Comparison of ENCODE assay signal across 14 cellular contexts in genomic region chr5:99088309-99088708, GRCh38.
A peak's percentile ranks its signal among the peaks of the same experiment; 100 is the strongest.
DNase-seq lines count a peak whose midpoint lies in the region; ATAC-seq and TF ChIP-seq lines count a peak whose summit lies in the region.
"Had no signal": no experiment of that assay in that cellular context is flagged by ENCODE, and none has a peak within 500 bp of the region (broad histone marks: within the 10 kb centered on the region; RNA-seq: fewer than 3 reads in every experiment).

No MANE protein-coding gene starts in this region.

- ATAC-seq in GM23338, result no peak
- ATAC-seq: Panc1 had no signal

- peaks cover 10% of the 10 kb centered on the region; the same call in 2 of the 3 replicates for H3K9me3 Mint-ChIP-seq in GM23338
- H3K9me3 Mint-ChIP-seq: CD8-positive, alpha-beta memory T cell; IgD-negative memory B cell had no signal

- TF ChIP-seq CTCF in GM23338 (conservative IDR thresholded peaks at IDR 0.05; ENCODE audit: low read depth in 2 of 2), result no peak

- 0 out of 2 replicates have a peak, but pooled peaks cover 4% of the 10 kb centered on the region for H3K36me3 ChIP-seq in GM23338 (ENCODE audit: insufficient read depth)
- no peaks in the 10 kb centered on the region for H3K36me3 ChIP-seq in mesenchymal stem cell (ENCODE audit: control insufficient read depth in 1 of 2, insufficient read depth in 2 of 2, low read depth in 1 of 2, low read length in 2 of 2)
- H3K36me3 ChIP-seq in mesendoderm (ENCODE audit: control insufficient read depth, insufficient read depth, low read length), result no peaks in the 10 kb centered on the region

- H3K9ac ChIP-seq in mesenchymal stem cell (ENCODE audit: low read length) (no peak overlapping the region), mesendoderm (ENCODE audit: low read length) (no peak overlapping the region)

- 64% methylated on average over 3 of the region's 3 CpGs for WGBS in mesenchymal stem cell
- no CpG with 5 or more reads among the region's 3 CpGs for WGBS in mesendoderm (ENCODE audit: extremely low coverage, insufficient coverage, low lambda C conversion rate)

- DNase-seq in GM23338 (ENCODE audit: low spot score) (no peak), LHCN-M2 (ENCODE audit: low read depth) (peak; percentile 26), astrocyte of the hippocampus (ENCODE audit: low read depth, low spot score) (peak; percentile 29), mesenchymal stem cell (peak; percentile 17), SK-N-DZ (ENCODE audit: low spot score) (no peak), mesendoderm (no peak), globus pallidus (ENCODE audit: low spot score) (no peak)
- DNase-seq: CD8-positive, alpha-beta memory T cell; H9; NCI-H1694; NCI-H446; SHP77 had no signal

- H3K14ac ChIP-seq in mesenchymal stem cell (ENCODE audit: low read length in 2 of 2), result no peak overlapping the region

- no peak overlapping the region for H3K27ac Mint-ChIP-seq in GM23338
- H3K27ac Mint-ChIP-seq: CD8-positive, alpha-beta memory T cell; IgD-negative memory B cell had no signal

- H3F3A ChIP-seq in GM23338 (replicated peaks; ENCODE audit: low read depth), result no peaks in the 10 kb centered on the region

- no peaks in the 10 kb centered on the region for H4K20me1 ChIP-seq in GM23338 (replicated peaks; ENCODE audit: insufficient read depth)

- H3K4me3 ChIP-seq in GM23338 (no peak overlapping the region), mesenchymal stem cell (ENCODE audit: insufficient read depth in 1 of 2, low read depth in 1 of 2, low read length in 2 of 2) (no peak overlapping the region), mesendoderm (ENCODE audit: low read length) (no peak overlapping the region)

- H4K5ac ChIP-seq in mesendoderm (ENCODE audit: low read length), result no peak overlapping the region

- peaks cover 3% of the 10 kb centered on the region for H3K27me3 Mint-ChIP-seq in GM23338 (ENCODE audit: insufficient read depth, low read depth, poor library complexity)

- H3K4me1 ChIP-seq in GM23338 (ENCODE audit: insufficient read depth), result no peaks in the 10 kb centered on the region
- H3K4me1 ChIP-seq in mesenchymal stem cell (ENCODE audit: control insufficient read depth, insufficient read depth, low read depth, low read length), result no peaks in the 10 kb centered on the region
- H3K4me1 ChIP-seq in mesendoderm (ENCODE audit: control insufficient read depth, low read depth, low read length), result no peaks in the 10 kb centered on the region

- H2AFZ ChIP-seq in GM23338 (0 out of 2 replicates have a peak overlapping the region, but pooled peaks have one; percentile 72), mesenchymal stem cell (ENCODE audit: low read depth, low read length) (no peak overlapping the region)

- no peaks in the 10 kb centered on the region for H3K4me1 Mint-ChIP-seq in GM23338
- H3K4me1 Mint-ChIP-seq: H9, IgD-negative memory B cell had no signal

- no peak overlapping the region for H3K56ac ChIP-seq in mesendoderm (ENCODE audit: low read length)

- H3K4me3 Mint-ChIP-seq in GM23338, result no peak overlapping the region
- H3K4me3 Mint-ChIP-seq: CD8-positive, alpha-beta memory T cell; H9; IgD-negative memory B cell had no signal

- no peak overlapping the region for H2BK12ac ChIP-seq in mesenchymal stem cell (ENCODE audit: low read length in 2 of 2)

- H3K27me3 ChIP-seq in GM23338 (ENCODE audit: insufficient read depth) (no peaks in the 10 kb centered on the region), mesenchymal stem cell (ENCODE audit: control insufficient read depth in 1 of 2, insufficient read depth in 1 of 2, low read length in 2 of 2) (no peaks in the 10 kb centered on the region), mesendoderm (ENCODE audit: insufficient read depth, low read length, poor library complexity) (no peaks in the 10 kb centered on the region)

- H2BK120ac ChIP-seq in mesenchymal stem cell (ENCODE audit: low read depth, low read length) (no peak overlapping the region), mesendoderm (ENCODE audit: low read depth, low read length) (no peak overlapping the region)

- no peak overlapping the region for H3K18ac ChIP-seq in mesenchymal stem cell (ENCODE audit: low read depth in 1 of 2, low read length in 2 of 2)
- no peak overlapping the region for H3K18ac ChIP-seq in mesendoderm (ENCODE audit: low read length)

- H2BK5ac ChIP-seq in mesenchymal stem cell (ENCODE audit: low read depth, low read length, poor library complexity, severe bottlenecking) (no peak overlapping the region), mesendoderm (ENCODE audit: low read length) (no peak overlapping the region)

- H3K79me1 ChIP-seq in mesenchymal stem cell (replicated peaks; ENCODE audit: low read length, poor library complexity, severe bottlenecking) (no peaks in the 10 kb centered on the region), mesendoderm (ENCODE audit: low read length) (no peaks in the 10 kb centered on the region)

- H3K9me2 ChIP-seq in GM23338 (ENCODE audit: insufficient read depth), result no peaks in the 10 kb centered on the region

- no peak overlapping the region for H2BK15ac ChIP-seq in mesenchymal stem cell (ENCODE audit: low read depth, poor library complexity, severe bottlenecking)
- no peak overlapping the region for H2BK15ac ChIP-seq in mesendoderm (replicated peaks; ENCODE audit: low read depth)

- H3K27ac ChIP-seq in GM23338 (ENCODE audit: low read depth) (no peak overlapping the region), mesenchymal stem cell (ENCODE audit: low read length, poor library complexity, severe bottlenecking) (no peak overlapping the region), mesendoderm (ENCODE audit: low read depth, low read length) (no peak overlapping the region)

- H4K8ac ChIP-seq in mesenchymal stem cell (ENCODE audit: low read length) (no peak overlapping the region), mesendoderm (ENCODE audit: low read depth, low read length) (no peak overlapping the region)

- no peak overlapping the region for H4K91ac ChIP-seq in mesenchymal stem cell (ENCODE audit: low read length)

- H2AK5ac ChIP-seq in mesenchymal stem cell (ENCODE audit: low read length, severe bottlenecking) (no peak overlapping the region), mesendoderm (ENCODE audit: low read length) (no peak overlapping the region)

- 0 out of 3 replicates have a peak, but pooled peaks cover 3% of the 10 kb centered on the region for H3K36me3 Mint-ChIP-seq in GM23338 (ENCODE audit: low read depth)
- H3K36me3 Mint-ChIP-seq: CD8-positive, alpha-beta memory T cell; IgD-negative memory B cell had no signal

- H3K79me2 ChIP-seq in GM23338 (replicated peaks; ENCODE audit: insufficient read depth), result no peaks in the 10 kb centered on the region
- H3K79me2 ChIP-seq in mesendoderm (ENCODE audit: control insufficient read depth, insufficient read depth, low read length), result no peaks in the 10 kb centered on the region

- no peak overlapping the region for H3K4ac ChIP-seq in mesenchymal stem cell (ENCODE audit: low read depth in 1 of 2, low read length in 2 of 2)
- no peak overlapping the region for H3K4ac ChIP-seq in mesendoderm (ENCODE audit: low read depth, low read length)

- H3K9me3 ChIP-seq in mesenchymal stem cell (ENCODE audit: control insufficient read depth, low read length), result peaks cover 5% of the 10 kb centered on the region

- no peak overlapping the region for H3K23ac ChIP-seq in mesenchymal stem cell (ENCODE audit: low read length in 2 of 2)
- no peak overlapping the region for H3K23ac ChIP-seq in mesendoderm (ENCODE audit: low read length)

- H3K4me2 ChIP-seq in GM23338 (no peak overlapping the region), mesenchymal stem cell (ENCODE audit: low read length, poor library complexity, severe bottlenecking) (no peak overlapping the region), mesendoderm (ENCODE audit: low read length) (no peak overlapping the region)

TF ChIP-seq in GM23338, 12 proteins besides CTCF, POLR2A, EP300 and RAD21:
- TF ChIP-seq STAT1 (IDR thresholded peaks at IDR 0.05; ENCODE audit: unreplicated experiment), result no peak

Comparison
In these comparisons a context has a peak if more than half of its experiments do, and no peak if none do; other contexts are left out.
1. DNase-seq: peak in LHCN-M2 (single experiment), astrocyte of the hippocampus (single experiment) and mesenchymal stem cell (single experiment); none in GM23338 (single experiment), SK-N-DZ (single experiment), mesendoderm (single experiment) and globus pallidus (single experiment).